In the genomic region with DNA sequence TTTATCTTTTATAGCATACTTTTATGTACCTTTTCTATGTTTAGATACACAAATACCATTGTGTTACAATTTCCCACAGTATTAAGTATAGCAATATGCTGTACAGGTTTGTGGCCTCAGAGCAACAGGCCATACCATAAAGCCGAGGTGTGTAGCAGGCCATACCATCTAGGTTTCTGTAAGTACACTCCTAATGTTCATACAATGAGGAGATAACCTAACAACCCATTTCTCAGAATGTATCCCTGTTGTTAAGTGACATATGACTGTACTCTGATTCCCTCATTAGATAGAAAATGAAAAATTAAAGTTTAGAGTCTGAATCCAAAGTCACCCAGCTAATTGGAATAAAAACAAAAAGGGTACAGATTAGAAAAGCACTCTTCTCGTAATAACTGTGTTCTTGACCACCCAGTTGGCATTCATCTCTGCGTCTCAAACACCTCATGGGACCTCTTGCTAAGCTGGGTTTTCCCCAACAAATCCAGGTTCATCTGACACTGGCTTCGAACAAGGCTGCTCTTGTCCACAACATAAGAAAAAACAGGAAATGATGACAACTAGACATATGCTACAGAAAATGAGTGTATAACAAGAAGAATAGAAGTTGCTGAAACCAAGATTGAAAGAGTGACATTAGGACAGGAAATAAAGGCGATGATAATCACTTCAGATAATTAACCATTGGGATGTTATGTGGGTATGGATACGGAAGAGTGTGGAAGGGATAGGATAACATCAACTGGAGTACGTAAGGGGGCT, we compare ENCODE assay signal across 8 cellular contexts. TPM values are rescaled to one million over a fixed set of nuclear protein-coding genes. Genes with fewer than 3 reads are reported as not detected.
DNase-seq lines count a peak whose midpoint lies in the region; ATAC-seq and TF ChIP-seq lines count a peak whose summit lies in the region.

No MANE protein-coding gene starts in this region.

- TF ChIP-seq CTCF in GM06990 (IDR thresholded peaks at IDR 0.05; ENCODE audit: insufficient read depth, low read length, poor library complexity, severe bottlenecking) = no peak
- no peak for TF ChIP-seq CTCF in PC-3 (conservative IDR thresholded peaks at IDR 0.05; ENCODE audit: low read depth, low read length)
- no peak for TF ChIP-seq CTCF in endothelial cell (IDR thresholded peaks at IDR 0.05; ENCODE audit: unreplicated experiment)
- no peak for TF ChIP-seq CTCF in prostate gland (IDR thresholded peaks at IDR 0.05)

- H3K27me3 Mint-ChIP-seq in endothelial cell (ENCODE audit: unreplicated experiment) = no peaks in the 10 kb centered on the region

- H3K9me2 ChIP-seq in PC-3 (replicated peaks; ENCODE audit: low read length) = no peaks in the 10 kb centered on the region

- intact Hi-C loops in PC-3 (cut with micrococcal nuclease) = no loop called here
- intact Hi-C loops in prostate gland (cut with DNase I) = no loop called here

- peak overlapping the region; percentile 19 for H3K27ac Mint-ChIP-seq in endothelial cell (ENCODE audit: unreplicated experiment)

- peaks cover 12% of the 10 kb centered on the region for H3K4me1 ChIP-seq in PC-3 (ENCODE audit: insufficient read depth, low read length)
- peaks cover 9% of the 10 kb centered on the region for H3K4me1 ChIP-seq in prostate gland (replicated peaks)

- H3K4me1 Mint-ChIP-seq in endothelial cell (ENCODE audit: unreplicated experiment) = peaks cover 20% of the 10 kb centered on the region

- H3K27me3 ChIP-seq in GM06990 (replicated peaks; ENCODE audit: control insufficient read depth, insufficient read depth, low read length) (no peaks in the 10 kb centered on the region), PC-3 (ENCODE audit: low read length) (no peaks in the 10 kb centered on the region), prostate gland (replicated peaks; ENCODE audit: insufficient read depth) (no peaks in the 10 kb centered on the region)

- H2AFZ ChIP-seq in PC-3 (ENCODE audit: low read length) = no peak overlapping the region

- TSS peak; percentile 49 for BruUV-seq in PC-3 (replicated peaks; lab: Mats Ljungman, UMichigan)

- H3K4me3 ChIP-seq in GM06990 (replicated peaks; ENCODE audit: low read depth, low read length) (peak overlapping the region; percentile 98), PC-3 (ENCODE audit: low read length) (peak overlapping the region; percentile 99), prostate gland (peak overlapping the region; percentile 86 to 91)

- H3K9ac ChIP-seq in PC-3 (ENCODE audit: low read length) = 0 out of 2 replicates have a peak overlapping the region, but pooled peaks have one; percentile 94

- DNase-seq in GM06990 (ENCODE audit: extremely low read depth, insufficient read length) (no peak), PC-3 (no peak), endothelial cell (ENCODE audit: low spot score) (no peak), prostate gland (ENCODE audit: low spot score) (no peak), cerebellar nuclear complex (lab: John Stamatoyannopoulos, UW) (no peak), D341Med (ENCODE audit: low spot score) (no peak), SIG-M5 treated with dmso at 0.1 percent for 504 hours (lab: John Stamatoyannopoulos, UW; ENCODE audit: unreplicated experiment) (no peak)
- no peak for DNase-seq in activated CD8-positive, alpha-beta memory T cell treated with anti-CD3 and anti-CD28 coated beads, Interleukin-2, amount 50 U/mL, for 4 hours

- peak overlapping the region; percentile 100 for H3K4me3 Mint-ChIP-seq in endothelial cell (ENCODE audit: unreplicated experiment)

- no peaks in the 10 kb centered on the region for H4K20me1 ChIP-seq in PC-3 (ENCODE audit: low read length)

- peak overlapping the region; percentile 91 for H3K4me2 ChIP-seq in PC-3 (ENCODE audit: low read length)

- CTCF ChIA-PET in PC-3 (lab: Charles Lee) = no interaction called here

- H3K9me3 ChIP-seq in PC-3 (ENCODE audit: low read length) = no peaks in the 10 kb centered on the region
- H3K9me3 ChIP-seq in prostate gland = no peaks in the 10 kb centered on the region

- no peaks in the 10 kb centered on the region for H3K9me3 Mint-ChIP-seq in endothelial cell (ENCODE audit: unreplicated experiment)

- TF ChIP-seq POLR2A in prostate gland (IDR thresholded peaks at IDR 0.05) = no peak

- no peak for ATAC-seq in PC-3

- H3K36me3 Mint-ChIP-seq in endothelial cell (ENCODE audit: low read depth, unreplicated experiment) = peaks cover 31% of the 10 kb centered on the region

- no peaks in the 10 kb centered on the region for H3F3A ChIP-seq in PC-3 (ENCODE audit: low read length, unreplicated experiment)

- H3K79me2 ChIP-seq in PC-3 (ENCODE audit: low read length) = peaks cover 34% of the 10 kb centered on the region

- H3K27ac ChIP-seq in PC-3 (ENCODE audit: low read length) (no peak overlapping the region), prostate gland (peak overlapping the region; percentile 66 to 79)

- POLR2A ChIA-PET in PC-3 (lab: Charles Lee; ENCODE audit: unreplicated experiment) = no interaction called here

- 52% methylated on average over 7 of the region's 7 CpGs for WGBS in prostate gland

- H3K36me3 ChIP-seq in GM06990 (ENCODE audit: control insufficient read depth, insufficient read depth, low read length) = peaks cover 23% of the 10 kb centered on the region
- H3K36me3 ChIP-seq in PC-3 (ENCODE audit: low read depth, low read length) = peaks cover 10% of the 10 kb centered on the region
- H3K36me3 ChIP-seq in prostate gland = peaks cover 0 to 5% of the 10 kb centered on the region in 2 donors

RNA-seq across cellular contexts. Expression of a gene that starts 1.4 kb away (rescaled TPM):
- total RNA-seq in PC-3 (2014; rRNA removed) = 365 and 399 TPM in 2 replicates
- total RNA-seq in endothelial cell (ENCODE audit: unreplicated experiment) = 171 TPM
- total RNA-seq in prostate gland = 100 to 1,000 TPM; 195 to 222 TPM

RNA-seq across cellular contexts. Expression of a gene that starts 7.4 kb away (rescaled TPM):
- total RNA-seq in PC-3 (2014; rRNA removed) (4.5 TPM in 2 replicates), endothelial cell (ENCODE audit: unreplicated experiment) (44.4 TPM), prostate gland (10 to 100 TPM; 10.8 to 30.2 TPM)

RNA-seq across cellular contexts. Expression of a gene that starts 8.6 kb away (rescaled TPM):
- total RNA-seq in PC-3 (2014; rRNA removed) (1.5 and 1.6 TPM in 2 replicates), endothelial cell (ENCODE audit: unreplicated experiment) (13.2 TPM), prostate gland (10 to 100 TPM; 10.5 to 17.3 TPM)
